Comparison of ENCODE assay signal across 25 cellular contexts in genomic region chr6:169895000-169895759, GRCh38.
"Had no signal": no experiment of that assay in that cellular context is flagged by ENCODE, and none has a peak within 500 bp of the region (broad histone marks: within the 10 kb centered on the region; RNA-seq: fewer than 3 reads in every experiment).

No MANE protein-coding gene starts in this region.

- H3K4me1 ChIP-seq: adrenal gland, ascending aorta, foreskin keratinocyte, upper lobe of right lung had no signal

- H3K27me3 ChIP-seq: adrenal gland, ascending aorta, brain microvascular endothelial cell, foreskin keratinocyte, sigmoid colon, upper lobe of right lung had no signal

- H3K27ac ChIP-seq: adrenal gland, ascending aorta, brain microvascular endothelial cell, foreskin keratinocyte, left ventricle myocardium inferior, sigmoid colon, upper lobe of right lung, WERI-Rb-1 had no signal

- H3K4me3 ChIP-seq: adrenal gland, ascending aorta, left ventricle myocardium inferior, sigmoid colon, upper lobe of right lung had no signal

- H3K4me3 Mint-ChIP-seq: activated CD4-positive, alpha-beta T cell treated with anti-CD3 and anti-CD28 coated beads, Interleukin-2, amount 10 ng/mL, durations not matched to agents 7 days and 5 days; activated CD8-positive, alpha-beta T cell treated with anti-CD3 and anti-CD28 coated beads for 36 hours; activated naive CD8-positive, alpha-beta T cell; activated T-cell treated with anti-CD3 and anti-CD28 coated beads, Interleukin-2, amount 50 U/mL, for 24 hours; activated T-helper 17 cell treated with anti-CD3 and anti-CD28 coated beads, Interleukin-2, amount 50 U/mL, for 72 hours; nephron progenitor cell had no signal

- H3K9me3 ChIP-seq: adrenal gland, ascending aorta, left ventricle myocardium inferior, sigmoid colon, upper lobe of right lung had no signal

- H3K36me3 Mint-ChIP-seq: activated naive CD8-positive, alpha-beta T cell had no signal

- H3K27me3 Mint-ChIP-seq: activated CD4-positive, alpha-beta T cell treated with anti-CD3 and anti-CD28 coated beads, Interleukin-2, amount 10 ng/mL, durations not matched to agents 7 days and 5 days had no signal

- H3K9me3 Mint-ChIP-seq: activated CD8-positive, alpha-beta T cell treated with anti-CD3 and anti-CD28 coated beads for 36 hours had no signal

- DNase-seq: activated CD4-positive, alpha-beta T cell treated with anti-CD3 and anti-CD28 coated beads, Interleukin-2, amount 10 ng/mL, durations not matched to agents 7 days and 5 days; activated CD4-positive, CD25-positive, alpha-beta regulatory T cell treated with anti-CD3 and anti-CD28 coated beads, Interleukin-2, amount 50 U/mL, for 72 hours; activated CD8-positive, alpha-beta T cell treated with anti-CD3 and anti-CD28 coated beads for 36 hours; activated naive CD4-positive, alpha-beta T cell; activated T-cell treated with anti-CD3 and anti-CD28 coated beads, Interleukin-2, amount 50 U/mL, for 24 hours; adrenal gland; brain microvascular endothelial cell; caudate nucleus; effector memory CD4-positive, alpha-beta T cell; foreskin keratinocyte; glutamatergic neuron; hippocampal formation; left ventricle myocardium inferior; nephron progenitor cell; nucleus accumbens; sigmoid colon; stimulated activated CD4-positive, alpha-beta T cell treated with anti-CD3 and anti-CD28 coated beads, Interleukin-2, amount 100 ng/mL, for 48 hours; stimulated activated CD8-positive, alpha-beta memory T cell treated with anti-CD3 and anti-CD28 coated beads, Interleukin-4, amount 100 ng/mL, for 48 hours; stimulated activated naive CD4-positive, alpha-beta T cell; T-helper 1 cell; upper lobe of right lung; WERI-Rb-1 had no signal

- H3K27ac Mint-ChIP-seq: activated CD4-positive, alpha-beta T cell treated with anti-CD3 and anti-CD28 coated beads, Interleukin-2, amount 10 ng/mL, durations not matched to agents 7 days and 5 days; activated CD8-positive, alpha-beta T cell treated with anti-CD3 and anti-CD28 coated beads for 36 hours; activated naive CD8-positive, alpha-beta T cell; activated T-cell treated with anti-CD3 and anti-CD28 coated beads, Interleukin-2, amount 50 U/mL, for 24 hours; activated T-helper 17 cell treated with anti-CD3 and anti-CD28 coated beads, Interleukin-2, amount 50 U/mL, for 72 hours; nephron progenitor cell had no signal

- H3K4me1 Mint-ChIP-seq: activated CD4-positive, alpha-beta T cell treated with anti-CD3 and anti-CD28 coated beads, Interleukin-2, amount 10 ng/mL, durations not matched to agents 7 days and 5 days had no signal

- H3K36me3 ChIP-seq: adrenal gland, ascending aorta, brain microvascular endothelial cell, left ventricle myocardium inferior, sigmoid colon, upper lobe of right lung, WERI-Rb-1 had no signal
